Comparison of ENCODE assay signal across 14 cellular contexts in genomic region chr6:112620832-112621569, GRCh38.
DNase-seq lines count a peak whose midpoint lies in the region; ATAC-seq and TF ChIP-seq lines count a peak whose summit lies in the region.
"Had no signal": no experiment of that assay in that cellular context is flagged by ENCODE, and none has a peak within 500 bp of the region (broad histone marks: within the 10 kb centered on the region; RNA-seq: fewer than 3 reads in every experiment).

No MANE protein-coding gene starts in this region.

- H2AK5ac ChIP-seq in neuronal stem cell (ENCODE audit: low read depth, low read length) = no peak overlapping the region

- no peak overlapping the region for H3K4me2 ChIP-seq in neuronal stem cell (ENCODE audit: insufficient read depth, low read length, poor library complexity, severe bottlenecking)

- no peak overlapping the region for H4K8ac ChIP-seq in neuronal stem cell (ENCODE audit: low read depth, low read length)

- CTCF ChIA-PET in activated CD4-positive, alpha-beta memory T cell treated with anti-CD3 and anti-CD28 coated beads for 36 hours (lab: Charles Lee) = no interaction called here

- no peaks in the 10 kb centered on the region for H3K4me1 Mint-ChIP-seq in activated CD4-positive, alpha-beta memory T cell treated with anti-CD3 and anti-CD28 coated beads for 36 hours (ENCODE audit: low read depth)

- intact Hi-C loops in activated CD4-positive, alpha-beta memory T cell treated with anti-CD3 and anti-CD28 coated beads for 36 hours (cut with micrococcal nuclease) = no loop called here

- no peak overlapping the region for H3K9ac ChIP-seq in neuronal stem cell (ENCODE audit: low read depth, low read length, poor library complexity)

- no peak overlapping the region for H3K14ac ChIP-seq in neuronal stem cell (ENCODE audit: low read length)

- no peaks in the 10 kb centered on the region for H3K27me3 Mint-ChIP-seq in activated CD4-positive, alpha-beta memory T cell treated with anti-CD3 and anti-CD28 coated beads for 36 hours

- no peak for TF ChIP-seq POLR2A in upper lobe of left lung (IDR thresholded peaks at IDR 0.05)

- H3K9me3 ChIP-seq in neuronal stem cell (replicated peaks in 1 of 2; ENCODE audit: control insufficient read depth in 2 of 2, insufficient read depth in 1 of 2, low read depth in 1 of 2, low read length in 2 of 2) = no peaks in the 10 kb centered on the region
- no peaks in the 10 kb centered on the region for H3K9me3 ChIP-seq in upper lobe of left lung
- H3K9me3 ChIP-seq: spleen had no signal

- DNase-seq in amniotic epithelial cell (ENCODE audit: low read depth) (peak; percentile 83), neuronal stem cell (ENCODE audit: low spot score) (no peak), upper lobe of left lung (no peak)
- DNase-seq in activated CD4-positive, alpha-beta memory T cell treated with anti-CD3 and anti-CD28 coated beads for 36 hours = no peak
- DNase-seq: central memory CD4-positive, alpha-beta T cell; head of caudate nucleus; NCI-H345; spleen; stimulated activated naive CD8-positive, alpha-beta T cell treated with anti-CD3 and anti-CD28 coated beads, Interleukin-15, Interleukin-2, amounts not matched to agents 100 U/mL and 50 U/mL, for 24 hours; SW 1271 had no signal

- no peaks in the 10 kb centered on the region for H3K9me3 Mint-ChIP-seq in activated CD4-positive, alpha-beta memory T cell treated with anti-CD3 and anti-CD28 coated beads for 36 hours

- no peak overlapping the region for H3K23ac ChIP-seq in neuronal stem cell (ENCODE audit: low read depth, low read length, poor library complexity)

- H2BK12ac ChIP-seq in neuronal stem cell (ENCODE audit: low read length) = no peak overlapping the region

- H3K4me1 ChIP-seq in neuronal stem cell (ENCODE audit: control insufficient read depth in 2 of 2, insufficient read depth in 1 of 2, low read depth in 1 of 2, low read length in 2 of 2) (peaks cover 3 to 10% of the 10 kb centered on the region in 2 donors), upper lobe of left lung (no peaks in the 10 kb centered on the region)
- H3K4me1 ChIP-seq: spleen had no signal

- no peak for TF ChIP-seq CTCF in upper lobe of left lung (IDR thresholded peaks at IDR 0.05)

- H4K91ac ChIP-seq in neuronal stem cell (ENCODE audit: low read depth, low read length, poor library complexity) = no peak overlapping the region

- no CpG with 5 or more reads among the region's 3 CpGs for WGBS in neuronal stem cell (ENCODE audit: extremely low coverage in 2 of 2, insufficient read length in 2 of 2, insufficient replicate concordance in 1 of 2), 2 donors
- 54 to 60% methylated on average over 3 of the region's 3 CpGs for whole genome bisulfite sequencing in upper lobe of left lung, 2 donors

- no peak overlapping the region for H2BK5ac ChIP-seq in neuronal stem cell (ENCODE audit: low read length)

- H2AFZ ChIP-seq in neuronal stem cell (ENCODE audit: low read length) = peak overlapping the region; percentile 56

- H3K18ac ChIP-seq in neuronal stem cell (ENCODE audit: low read length) = no peak overlapping the region

- H3K27ac ChIP-seq in neuronal stem cell (replicated peaks; ENCODE audit: low read length) = no peak overlapping the region
- H3K27ac ChIP-seq in upper lobe of left lung = no peak overlapping the region
- H3K27ac ChIP-seq: spleen had no signal

- H3K4me3 Mint-ChIP-seq in activated CD4-positive, alpha-beta memory T cell treated with anti-CD3 and anti-CD28 coated beads for 36 hours = no peak overlapping the region

- no peak for TF ChIP-seq EP300 in upper lobe of left lung (IDR thresholded peaks at IDR 0.05)

- no peak overlapping the region for H3K27ac Mint-ChIP-seq in activated CD4-positive, alpha-beta memory T cell treated with anti-CD3 and anti-CD28 coated beads for 36 hours

- H3K79me1 ChIP-seq in neuronal stem cell (ENCODE audit: low read depth, low read length) = no peaks in the 10 kb centered on the region

- ATAC-seq in GM19023 (IDR thresholded peaks at IDR 0.05; ENCODE audit: unreplicated experiment) = peak; percentile 69
- peak; percentile 64 for ATAC-seq in HG03280 (IDR thresholded peaks at IDR 0.05; ENCODE audit: unreplicated experiment)
- ATAC-seq in HG02970 (IDR thresholded peaks at IDR 0.05; ENCODE audit: low FRiP score, unreplicated experiment) = no peak
- ATAC-seq in HG03460 (IDR thresholded peaks at IDR 0.05; ENCODE audit: unreplicated experiment) = no peak
- no peak for ATAC-seq in upper lobe of left lung (ENCODE audit: low FRiP score in 2 of 2)
- ATAC-seq: stimulated activated naive CD8-positive, alpha-beta T cell treated with anti-CD3 and anti-CD28 coated beads, Interleukin-15, Interleukin-2, amounts not matched to agents 100 U/mL and 50 U/mL, for 24 hours had no signal

- H2BK120ac ChIP-seq in neuronal stem cell (ENCODE audit: low read depth, low read length) = no peak overlapping the region

- no peaks in the 10 kb centered on the region for H3K36me3 Mint-ChIP-seq in activated CD4-positive, alpha-beta memory T cell treated with anti-CD3 and anti-CD28 coated beads for 36 hours

- H3K36me3 ChIP-seq in neuronal stem cell (replicated peaks in 1 of 2; ENCODE audit: control insufficient read depth in 2 of 2, insufficient read depth in 2 of 2, low read length in 2 of 2) = no peaks in the 10 kb centered on the region
- H3K36me3 ChIP-seq in upper lobe of left lung = no peaks in the 10 kb centered on the region
- H3K36me3 ChIP-seq: spleen had no signal

- no peak overlapping the region for H3K4ac ChIP-seq in neuronal stem cell (ENCODE audit: low read length)

- no peak overlapping the region for H3K4me3 ChIP-seq in neuronal stem cell (ENCODE audit: low read length in 2 of 2)
- H3K4me3 ChIP-seq in upper lobe of left lung = no peak overlapping the region
- H3K4me3 ChIP-seq: spleen had no signal

- no peaks in the 10 kb centered on the region for H3K27me3 ChIP-seq in neuronal stem cell (ENCODE audit: control insufficient read depth in 3 of 3, insufficient read depth in 3 of 3, low read depth in 1 of 3, low read length in 3 of 3)
- no peaks in the 10 kb centered on the region for H3K27me3 ChIP-seq in upper lobe of left lung
- H3K27me3 ChIP-seq: spleen had no signal

- no peak overlapping the region for H2BK15ac ChIP-seq in neuronal stem cell (ENCODE audit: low read length)

- POLR2A ChIA-PET in activated CD4-positive, alpha-beta memory T cell treated with anti-CD3 and anti-CD28 coated beads for 36 hours (lab: Charles Lee) = no interaction called here

Comparison
In these comparisons a context has a peak if more than half of its experiments do, and no peak if none do; other contexts are left out.
1. ATAC-seq: peak in GM19023 (single experiment) and HG03280 (single experiment); none in HG02970 (single experiment), HG03460 (single experiment) and upper lobe of left lung (0 of 2).